In the genomic region with DNA sequence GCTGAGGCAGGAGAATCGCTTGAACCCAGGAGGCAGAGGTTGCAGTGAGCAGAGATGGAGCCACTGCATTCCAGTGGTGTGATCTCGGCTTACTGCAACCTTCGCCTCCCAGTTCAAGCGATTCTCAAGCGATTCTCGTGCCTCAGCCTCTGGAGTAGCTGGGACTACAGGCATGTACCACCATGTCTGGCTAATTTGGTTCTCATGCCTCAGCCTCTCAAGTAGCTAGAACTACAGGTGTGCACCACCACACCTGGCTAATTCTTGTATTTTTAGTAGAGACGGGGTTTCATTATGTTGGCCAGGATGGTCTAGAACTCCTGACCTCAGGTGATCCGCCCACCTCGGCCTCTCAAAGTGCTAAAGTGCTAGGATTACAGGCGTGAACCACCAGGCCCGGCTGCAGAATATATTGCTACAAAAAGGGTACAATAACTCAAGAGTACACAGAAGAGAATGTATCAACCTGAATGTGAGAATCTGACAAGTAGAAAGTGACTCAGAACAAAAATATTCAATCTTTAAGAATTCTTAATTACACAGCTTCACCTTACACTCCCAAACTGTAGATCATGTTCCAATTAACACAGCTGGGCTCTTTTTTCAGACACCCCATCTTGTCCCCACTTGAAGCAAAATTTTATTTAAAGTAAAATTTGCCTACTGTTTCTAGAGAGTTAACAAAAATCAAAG, we compare ENCODE assay signal across 7 cellular contexts. TPM values are rescaled to one million over a fixed set of nuclear protein-coding genes. Genes with fewer than 3 reads are reported as not detected.
A peak's percentile ranks its signal among the peaks of the same experiment; 100 is the strongest.
DNase-seq lines count a peak whose midpoint lies in the region; ATAC-seq and TF ChIP-seq lines count a peak whose summit lies in the region.
"Not testable (repeated sequence)": the region's sequence is repeated elsewhere in the genome, so short reads cannot be mapped to it uniquely, and the experiment has no call there.

No MANE protein-coding gene starts in this region.

- not testable (repeated sequence) for H3K9me3 ChIP-seq in ES-I3 (ENCODE audit: control insufficient read depth, insufficient read depth, low read length); NT2/D1 (ENCODE audit: insufficient read depth, low read length); mucosa of stomach (ENCODE audit: control insufficient read depth, low read length)

- peaks cover 23% of the 10 kb centered on the region for H3K4me1 Mint-ChIP-seq in activated CD8-positive, alpha-beta memory T cell treated with anti-CD3 and anti-CD28 coated beads, Interleukin-2, amount 10 ng/mL, durations not matched to agents 7 days and 5 days
- H3K4me1 Mint-ChIP-seq in glutamatergic neuron (ENCODE audit: low read depth, unreplicated experiment), result not testable (repeated sequence)

- CTCF ChIA-PET in activated CD8-positive, alpha-beta memory T cell treated with anti-CD3 and anti-CD28 coated beads, Interleukin-2, amount 10 ng/mL, durations not matched to agents 7 days and 5 days (lab: Charles Lee), result interaction anchor here (0.8 to 1.7 kb wide), 4 partner anchors 10 to 1261 kb away, joined by 3 to 5 read pairs (median 4); no protein-coding TSS in a partner anchor

- H3K4me1 ChIP-seq in ES-I3 (ENCODE audit: insufficient read depth, low read length); NT2/D1 (ENCODE audit: insufficient read depth, insufficient read length): not testable (repeated sequence)
- peaks cover 20% of the 10 kb centered on the region for H3K4me1 ChIP-seq in mucosa of stomach (ENCODE audit: control insufficient read depth, insufficient read depth, low read length)

- not testable (repeated sequence) for H3K36me3 ChIP-seq in ES-I3 (ENCODE audit: insufficient read depth, low read length); NT2/D1 (ENCODE audit: insufficient read depth, insufficient read length, low read length); mucosa of stomach (ENCODE audit: control insufficient read depth, insufficient read depth, low read length)

- TF ChIP-seq CTCF in cardiac fibroblast (IDR thresholded peaks at IDR 0.05; ENCODE audit: low read depth, low read length); glutamatergic neuron (IDR thresholded peaks at IDR 0.05; ENCODE audit: partially characterized antibody, unreplicated experiment): not testable (repeated sequence)

- peak overlapping the region; percentile 96 for H3K9ac ChIP-seq in ES-I3 (ENCODE audit: low read depth, low read length)
- peak overlapping the region; percentile 93 for H3K9ac ChIP-seq in NT2/D1 (ENCODE audit: insufficient read length, low read depth)
- H3K9ac ChIP-seq in mucosa of stomach (ENCODE audit: low read length), result peak overlapping the region; percentile 99

- peak overlapping the region; percentile 97 for H3K27ac Mint-ChIP-seq in activated CD8-positive, alpha-beta memory T cell treated with anti-CD3 and anti-CD28 coated beads, Interleukin-2, amount 10 ng/mL, durations not matched to agents 7 days and 5 days
- H3K27ac Mint-ChIP-seq in glutamatergic neuron (ENCODE audit: unreplicated experiment), result peak overlapping the region; percentile 99

- H3K27me3 Mint-ChIP-seq in activated CD8-positive, alpha-beta memory T cell treated with anti-CD3 and anti-CD28 coated beads, Interleukin-2, amount 10 ng/mL, durations not matched to agents 7 days and 5 days, result not testable (repeated sequence)
- peaks cover 11% of the 10 kb centered on the region for H3K27me3 Mint-ChIP-seq in glutamatergic neuron (ENCODE audit: unreplicated experiment)

- H3K9me3 Mint-ChIP-seq in activated CD8-positive, alpha-beta memory T cell treated with anti-CD3 and anti-CD28 coated beads, Interleukin-2, amount 10 ng/mL, durations not matched to agents 7 days and 5 days (ENCODE audit: low read depth), result not testable (repeated sequence)
- H3K9me3 Mint-ChIP-seq in glutamatergic neuron (ENCODE audit: unreplicated experiment), result peaks cover 14% of the 10 kb centered on the region

- H3K27me3 ChIP-seq in NT2/D1 (ENCODE audit: insufficient read depth, insufficient read length); mucosa of stomach (ENCODE audit: control insufficient read depth, insufficient read depth, low read length): not testable (repeated sequence)

- H3K36me3 Mint-ChIP-seq in activated CD8-positive, alpha-beta memory T cell treated with anti-CD3 and anti-CD28 coated beads, Interleukin-2, amount 10 ng/mL, durations not matched to agents 7 days and 5 days, result peaks cover 19% of the 10 kb centered on the region
- H3K36me3 Mint-ChIP-seq in glutamatergic neuron (ENCODE audit: unreplicated experiment), result not testable (repeated sequence)

- H3K4me3 Mint-ChIP-seq in activated CD8-positive, alpha-beta memory T cell treated with anti-CD3 and anti-CD28 coated beads, Interleukin-2, amount 10 ng/mL, durations not matched to agents 7 days and 5 days, result peak overlapping the region; percentile 92
- H3K4me3 Mint-ChIP-seq in glutamatergic neuron (ENCODE audit: unreplicated experiment), result peak overlapping the region; percentile 99

- DNase-seq in NT2/D1 (ENCODE audit: low read depth, low spot score); activated CD8-positive, alpha-beta memory T cell treated with anti-CD3 and anti-CD28 coated beads, Interleukin-2, amount 10 ng/mL, durations not matched to agents 7 days and 5 days; cardiac fibroblast (ENCODE audit: low read depth in 2 of 2); glutamatergic neuron; skeletal muscle cell (ENCODE audit: low read depth): not testable (repeated sequence)

- peak overlapping the region; percentile 70 for H3K4me3 ChIP-seq in NT2/D1 (ENCODE audit: insufficient read length, low read depth)
- H3K4me3 ChIP-seq in cardiac fibroblast (replicated peaks in 1 of 2; ENCODE audit: low read depth in 2 of 2, low read length in 2 of 2), result peak overlapping the region; percentile 66 to 84
- peak overlapping the region; percentile 4 for H3K4me3 ChIP-seq in mucosa of stomach (ENCODE audit: low read length)
- H3K4me3 ChIP-seq in skeletal muscle cell (ENCODE audit: low read depth, low read length), result peak overlapping the region; percentile 87

- ATAC-seq in activated CD8-positive, alpha-beta memory T cell treated with anti-CD3 and anti-CD28 coated beads, Interleukin-2, amount 10 ng/mL, durations not matched to agents 7 days and 5 days, result not testable (repeated sequence)

RNA-seq across cellular contexts. Expression of a gene that starts 2.2 kb away (rescaled TPM):
- total RNA-seq in activated CD8-positive, alpha-beta memory T cell treated with anti-CD3 and anti-CD28 coated beads, Interleukin-2, amount 10 ng/mL, durations not matched to agents 7 days and 5 days, result 10 to 100 TPM; 32.6 to 34.7 TPM
- total RNA-seq in glutamatergic neuron (ENCODE audit: unreplicated experiment), result 135 TPM

Comparison
In these comparisons a context has a peak if more than half of its experiments do, and no peak if none do; other contexts are left out.
1. H3K4me3 ChIP-seq: peak in every context shown above with its lines; median percentile 87 in skeletal muscle cell; 75 in cardiac fibroblast; 70 in NT2/D1; 4 in mucosa of stomach.